Comparison of ENCODE assay signal across 10 cellular contexts in genomic region chr14:92380582-92380981, GRCh38. TPM values are rescaled to one million over a fixed set of nuclear protein-coding genes. Genes with fewer than 3 reads are reported as not detected.
"Had no signal": no experiment of that assay in that cellular context is flagged by ENCODE, and none has a peak within 500 bp of the region (broad histone marks: within the 10 kb centered on the region; RNA-seq: fewer than 3 reads in every experiment).

No MANE protein-coding gene starts in this region.

- H3K9ac ChIP-seq: GM23248 had no signal

- H3K4me3 Mint-ChIP-seq: HFFc6 had no signal

- H3K9me3 Mint-ChIP-seq: HFFc6 had no signal

- H3K9me3 ChIP-seq: HAP-1 had no signal

- DNase-seq: GM23248, GOT3, HFFc6, IMR-90 had no signal

- H3K36me3 ChIP-seq: HAP-1 had no signal

- H3K4me1 ChIP-seq: HAP-1 had no signal

- H2AFZ ChIP-seq: GM23248 had no signal

- FAIRE-seq: H54, HTR-8/SVneo, K562 had no signal

- H3K27ac Mint-ChIP-seq: HFFc6 had no signal

- ATAC-seq: HCT116, K562 had no signal

- H3K4me3 ChIP-seq: GM23248, HAP-1, K562 had no signal

- H3K27ac ChIP-seq: GM23248 had no signal

RNA-seq across cellular contexts. Expression of gene SLC24A4, which starts 57.6 kb away (rescaled TPM):
- total RNA-seq: GM23248, HFFc6, HT-29, IMR-90, K562 had no signal
- polyA plus RNA-seq: GM23248, IMR-90, K562 had no signal
